Comparison of ENCODE assay signal across 8 cellular contexts in genomic region chr2:230866704-230867561, GRCh38. TPM values are rescaled to one million over a fixed set of nuclear protein-coding genes. Genes with fewer than 3 reads are reported as not detected.
DNase-seq lines count a peak whose midpoint lies in the region; ATAC-seq and TF ChIP-seq lines count a peak whose summit lies in the region.

No MANE protein-coding gene starts in this region.

- in situ Hi-C loops in brain microvascular endothelial cell (cut with HindIII; ENCODE audit: low pct_ligation_motif_present, low sequenced_read_pairs): no loop called here

- H3K4me1 Mint-ChIP-seq in CD14-positive monocyte: peaks cover 58% of the 10 kb centered on the region
- peaks cover 41 to 45% (median 42%) of the 10 kb centered on the region in 3 donors for H3K4me1 Mint-ChIP-seq in T-cell
- H3K4me1 Mint-ChIP-seq in mesothelial cell of epicardium: peaks cover 63% of the 10 kb centered on the region

- no peaks in the 10 kb centered on the region for H3K36me3 ChIP-seq in HUES64 (ENCODE audit: insufficient read depth, low read length)
- no peaks in the 10 kb centered on the region for H3K36me3 ChIP-seq in brain microvascular endothelial cell (replicated peaks)
- H3K36me3 ChIP-seq in testis (ENCODE audit: low read depth, missing control alignments): no peaks in the 10 kb centered on the region

- CTCF ChIA-PET in T-cell (lab: Charles Lee): interaction anchor here (0.6 to 1.9 kb wide), 9 partner anchors 10 to 121 kb away, joined by 3 to 8 read pairs (median 6); no protein-coding TSS in a partner anchor

- H3K27ac Mint-ChIP-seq in CD14-positive monocyte: peak overlapping the region in 1 of 7 donors; percentile 57
- H3K27ac Mint-ChIP-seq in T-cell: peak overlapping the region; percentile 79 to 89
- H3K27ac Mint-ChIP-seq in mesothelial cell of epicardium: peak overlapping the region; percentile 94

- WGBS in HUES64: 45% methylated on average over 14 of the region's 14 CpGs
- WGBS in testis, 2 donors: 14 to 29% methylated on average over 14 of the region's 14 CpGs

- no peaks in the 10 kb centered on the region for H3K9me3 ChIP-seq in HUES64 (ENCODE audit: insufficient read depth, low read depth, low read length)
- no peaks in the 10 kb centered on the region for H3K9me3 ChIP-seq in testis

- H3K27ac ChIP-seq in HUES64 (ENCODE audit: low read depth, low read length) (peak overlapping the region; percentile 91; the same call in 1 of the 2 replicates), brain microvascular endothelial cell (no peak overlapping the region), testis (no peak overlapping the region)

- peaks cover 40 to 54% (median 43%) of the 10 kb centered on the region in 3 donors for H3K27me3 Mint-ChIP-seq in CD14-positive monocyte (ENCODE audit: low read depth in 3 of 3)
- H3K27me3 Mint-ChIP-seq in T-cell: no peaks in the 10 kb centered on the region
- no peaks in the 10 kb centered on the region for H3K27me3 Mint-ChIP-seq in mesothelial cell of epicardium (ENCODE audit: low read depth)

- peak overlapping the region; percentile 9 to 46 for H3K4me3 Mint-ChIP-seq in CD14-positive monocyte
- H3K4me3 Mint-ChIP-seq in T-cell: peak overlapping the region; percentile 34 to 86 (median 59)
- H3K4me3 Mint-ChIP-seq in mesothelial cell of epicardium: peak overlapping the region; percentile 89

- POLR2A ChIA-PET in T-cell (lab: Charles Lee): no interaction called here

- TF ChIP-seq CTCF in CD14-positive monocyte (IDR thresholded peaks at IDR 0.05) (no peak), brain microvascular endothelial cell (IDR thresholded peaks at IDR 0.05; ENCODE audit: low read depth, low read length, missing control alignments) (peak; percentile 27), mesothelial cell of epicardium (IDR thresholded peaks at IDR 0.05; ENCODE audit: unreplicated experiment) (no peak), testis (IDR thresholded peaks at IDR 0.05) (no peak)

- peak overlapping the region; percentile 23; the same call in 1 of the 2 replicates for H3K9ac ChIP-seq in HUES64 (ENCODE audit: low read depth, low read length)

- H3K27me3 ChIP-seq in HUES64 (ENCODE audit: insufficient read depth, low read length) (no peaks in the 10 kb centered on the region), brain microvascular endothelial cell (replicated peaks) (peaks cover 5% of the 10 kb centered on the region), testis (no peaks in the 10 kb centered on the region)

- TF ChIP-seq POLR2A in testis (IDR thresholded peaks at IDR 0.05): no peak

- peak; percentile 21 to 60 (median 50) for ATAC-seq in T-cell (replicated peaks in 1 of 4)
- ATAC-seq in HG03135 (IDR thresholded peaks at IDR 0.05; ENCODE audit: unreplicated experiment): no peak

- H3K4me1 ChIP-seq in HUES64 (ENCODE audit: insufficient read depth, low read length) (peaks cover 64% of the 10 kb centered on the region), testis (peaks cover 21% of the 10 kb centered on the region)

- no peak for DNase-seq in CD14-positive monocyte (ENCODE audit: low spot score)
- peak; percentile 27 to 76 (median 64) for DNase-seq in T-cell
- DNase-seq in brain microvascular endothelial cell: no peak
- DNase-seq in mesothelial cell of epicardium (ENCODE audit: low spot score in 2 of 2, unreplicated experiment in 2 of 2): no peak
- DNase-seq in testis: peak; percentile 58
- no peak for DNase-seq in epidermal melanocyte (ENCODE audit: insufficient read length, low spot score)

- H3K36me3 Mint-ChIP-seq in CD14-positive monocyte (peaks cover 3 to 4% of the 10 kb centered on the region in 2 donors), T-cell (no peaks in the 10 kb centered on the region), mesothelial cell of epicardium (no peaks in the 10 kb centered on the region)

- intact Hi-C loops in CD14-positive monocyte (cut with micrococcal nuclease): no loop called here
- intact Hi-C loops in testis (cut with DNase I; ENCODE audit: low total_unique reads): no loop called here

- H3K9me3 Mint-ChIP-seq in CD14-positive monocyte (peaks cover 0 to 11% (median 0%) of the 10 kb centered on the region in 7 donors), T-cell (no peaks in the 10 kb centered on the region), mesothelial cell of epicardium (no peaks in the 10 kb centered on the region)

- H3K4me3 ChIP-seq in HUES64 (ENCODE audit: low read length) (peak overlapping the region; percentile 89), brain microvascular endothelial cell (ENCODE audit: low read depth, low read length) (no peak overlapping the region), testis (no peak overlapping the region)

RNA-seq across cellular contexts. Expression of gene ITM2C, which starts 2.2 kb away (rescaled TPM):
- polyA plus RNA-seq in CD14-positive monocyte (1 to 10 TPM; 2.9 to 3.2 TPM), testis (ENCODE audit: insufficient read depth, low read depth, low replicate concordance) (57.8 TPM)
- polyA plus RNA-seq in HUES64 (2013, experiment 1 of 2): 303 TPM
- 297 TPM for polyA plus RNA-seq in HUES64 (2013, experiment 2 of 2)
- total RNA-seq in T-cell (10 to 100 TPM; 21.9 to 41.2 (median 34.8) TPM), mesothelial cell of epicardium (269 to 275 TPM (median 270 TPM) in 3 replicates), testis (10 to 100 TPM; 53.7 to 95.7 TPM)

RNA-seq across cellular contexts. Expression of gene GPR55, which starts 58.1 kb away (rescaled TPM):
- polyA plus RNA-seq in CD14-positive monocyte: under 1 TPM in 1 of 2 donors, not detected in 1; 0.11 TPM
- 0.30 TPM for polyA plus RNA-seq in HUES64 (2013, experiment 1 of 2)
- 0.44 TPM for polyA plus RNA-seq in HUES64 (2013, experiment 2 of 2)
- 10 to 100 TPM in 2 of 5 donors, 1 to 10 TPM in 3; 2.7 to 15.5 (median 7.8) TPM for total RNA-seq in T-cell
- not detected in 3 replicates for total RNA-seq in mesothelial cell of epicardium
- 10 to 100 TPM; 10.9 to 14.7 TPM for total RNA-seq in testis
- polyA plus RNA-seq in testis (ENCODE audit: insufficient read depth, low read depth, low replicate concordance): 12.3 TPM

Comparison
In these comparisons a context has a peak if more than half of its experiments do, and no peak if none do; other contexts are left out.
1. DNase-seq: peak in T-cell (34 of 34) and testis (single experiment); none in CD14-positive monocyte (single experiment), brain microvascular endothelial cell (single experiment), mesothelial cell of epicardium (0 of 2) and epidermal melanocyte (single experiment).
2. H3K4me3 Mint-ChIP-seq: peak in every context shown above with its lines; median percentile 89 in mesothelial cell of epicardium; 59 in T-cell; 28 in CD14-positive monocyte.